17 cellular contexts compared by ENCODE assay signal in genomic region chr2:41204315-41204714, GRCh38.
A peak's percentile ranks its signal among the peaks of the same experiment; 100 is the strongest.
DNase-seq lines count a peak whose midpoint lies in the region; ATAC-seq and TF ChIP-seq lines count a peak whose summit lies in the region.
"Had no signal": no experiment of that assay in that cellular context is flagged by ENCODE, and none has a peak within 500 bp of the region (broad histone marks: within the 10 kb centered on the region; RNA-seq: fewer than 3 reads in every experiment).

No MANE protein-coding gene starts in this region.

- no peaks in the 10 kb centered on the region for H4K20me1 ChIP-seq in DND-41 (ENCODE audit: insufficient read depth, low read length)

- H4K12ac ChIP-seq in trophoblast cell (ENCODE audit: low read depth, low read length) = no peak overlapping the region

- H2AK5ac ChIP-seq in trophoblast cell (ENCODE audit: low read length) = no peak overlapping the region

- H3K9ac ChIP-seq in DND-41 (ENCODE audit: low read depth, low read length) (peak overlapping the region; percentile 25), trophoblast cell (ENCODE audit: low read length) (no peak overlapping the region)

- peak overlapping the region; percentile 39 for H4K91ac ChIP-seq in trophoblast cell (ENCODE audit: low read depth, low read length)

- DNase-seq in DND-41 = peak; percentile 70
- peak; percentile 59 for DNase-seq in HT1080 (ENCODE audit: low read depth)
- peak; percentile 2 for DNase-seq in amniotic epithelial cell (ENCODE audit: low read depth)
- no peak for DNase-seq in trophoblast cell
- DNase-seq in NCI-H345 treated with DMSO at 0.1 percent for 48 hours (lab: John Stamatoyannopoulos, UW; ENCODE audit: unreplicated experiment) = no peak
- no peak for DNase-seq in DMS153 (lab: John Stamatoyannopoulos, UW)
- DNase-seq: ACHN; BE2C; C1 segment of cervical spinal cord; CD8-positive, alpha-beta memory T cell; COR-L47; GDM1; H7; IMR-90 had no signal

- H3K4me3 ChIP-seq in DND-41 (ENCODE audit: low read depth in 1 of 2, low read length in 2 of 2) (peak overlapping the region in 1 of 2 experiments; percentile 22; a peak in 1 of 4 replicates), trophoblast cell (ENCODE audit: low read depth, low read length) (no peak overlapping the region)
- H3K4me3 ChIP-seq: K562 had no signal

- peak overlapping the region; percentile 4 for H4K8ac ChIP-seq in trophoblast cell (ENCODE audit: low read depth, low read length)

- peak overlapping the region; percentile 74 for H2BK12ac ChIP-seq in trophoblast cell (ENCODE audit: low read length)

- peaks cover 6% of the 10 kb centered on the region for H3K79me1 ChIP-seq in trophoblast cell (ENCODE audit: low read length)

- no peak overlapping the region for H3K23ac ChIP-seq in trophoblast cell (ENCODE audit: low read length)

- H3K14ac ChIP-seq in trophoblast cell (ENCODE audit: low read length) = no peak overlapping the region

- H3K27me3 ChIP-seq in DND-41 (ENCODE audit: insufficient read depth, low read length, poor library complexity) (no peaks in the 10 kb centered on the region), trophoblast cell (ENCODE audit: insufficient read depth, low read length) (no peaks in the 10 kb centered on the region)
- H3K27me3 ChIP-seq: BE2C had no signal

- WGBS in trophoblast cell (ENCODE audit: extremely low coverage, insufficient coverage, insufficient read length) = no CpG with 5 or more reads among the region's 3 CpGs

- no peak for TF ChIP-seq CTCF in DND-41 (IDR thresholded peaks at IDR 0.05; ENCODE audit: borderline replicate concordance, extremely low read depth, low read length, poor library complexity, severe bottlenecking)

- H3K4me2 ChIP-seq in DND-41 (ENCODE audit: insufficient read depth, low read length) (peak overlapping the region; percentile 45), trophoblast cell (ENCODE audit: low read length) (no peak overlapping the region)

- no peaks in the 10 kb centered on the region for H3K36me3 ChIP-seq in DND-41 (ENCODE audit: insufficient read depth, low read length)
- H3K36me3 ChIP-seq in trophoblast cell (ENCODE audit: control insufficient read depth in 1 of 2, insufficient read depth in 2 of 2, low read length in 2 of 2) = no peaks in the 10 kb centered on the region
- H3K36me3 ChIP-seq: BE2C had no signal

- H3K4me1 ChIP-seq in DND-41 (ENCODE audit: insufficient read depth, low read length) = peaks cover 27% of the 10 kb centered on the region
- H3K4me1 ChIP-seq in trophoblast cell (ENCODE audit: control insufficient read depth in 1 of 2, insufficient read depth in 2 of 2, low read length in 2 of 2) = no peaks in the 10 kb centered on the region
- H3K4me1 ChIP-seq: BE2C had no signal

- peak overlapping the region; percentile 85 for H3K27ac ChIP-seq in DND-41 (ENCODE audit: low read length)
- no peak overlapping the region for H3K27ac ChIP-seq in trophoblast cell (ENCODE audit: low read depth, low read length)
- H3K27ac ChIP-seq: HL-60 had no signal

- ATAC-seq in DND-41 (ENCODE audit: insufficient read depth, low read depth) = peak; percentile 98
- ATAC-seq in HG02623 (IDR thresholded peaks at IDR 0.05; ENCODE audit: unreplicated experiment) = no peak
- ATAC-seq: K562 had no signal

- H3K4ac ChIP-seq in trophoblast cell (ENCODE audit: low read depth, low read length) = no peak overlapping the region

- H2BK5ac ChIP-seq in trophoblast cell (ENCODE audit: low read depth, low read length, poor library complexity) = no peak overlapping the region

- H2AFZ ChIP-seq in DND-41 (ENCODE audit: low read depth, low read length) (peak overlapping the region; percentile 73), trophoblast cell (ENCODE audit: insufficient read depth, low read length, poor library complexity) (no peak overlapping the region)

- H3K9me3 ChIP-seq in DND-41 (ENCODE audit: insufficient read depth, low read length, severe bottlenecking) (no peaks in the 10 kb centered on the region), trophoblast cell (ENCODE audit: insufficient read depth, low read depth, low read length) (no peaks in the 10 kb centered on the region)
- H3K9me3 ChIP-seq: BE2C had no signal

- no peak overlapping the region for H2BK120ac ChIP-seq in trophoblast cell (ENCODE audit: insufficient read depth, low read length, poor library complexity)

- no peak overlapping the region for H3K18ac ChIP-seq in trophoblast cell (ENCODE audit: low read length)

- no peaks in the 10 kb centered on the region for H3K79me2 ChIP-seq in DND-41 (ENCODE audit: insufficient read depth, low read length)
- no peaks in the 10 kb centered on the region for H3K79me2 ChIP-seq in trophoblast cell (ENCODE audit: control insufficient read depth, insufficient read depth, low read length, poor library complexity)

Comparison
In these comparisons a context has a peak if more than half of its experiments do, and no peak if none do; other contexts are left out.
1. DNase-seq: peak in DND-41 (single experiment), HT1080 (single experiment) and amniotic epithelial cell (single experiment); none in trophoblast cell (0 of 2), NCI-H345 treated with DMSO at 0.1 percent for 48 hours (single experiment) and DMS153 (single experiment).